ENCODE assay signal across 28 cellular contexts in genomic region chr1:59511476-59512465, GRCh38.
DNase-seq lines count a peak whose midpoint lies in the region; ATAC-seq and TF ChIP-seq lines count a peak whose summit lies in the region.
"Had no signal": no experiment of that assay in that cellular context is flagged by ENCODE, and none has a peak within 500 bp of the region (broad histone marks: within the 10 kb centered on the region; RNA-seq: fewer than 3 reads in every experiment).

No MANE protein-coding gene starts in this region.

- H3K27me3 ChIP-seq in vagina = no peaks in the 10 kb centered on the region
- H3K27me3 ChIP-seq in ascending aorta = no peaks in the 10 kb centered on the region
- no peaks in the 10 kb centered on the region for H3K27me3 ChIP-seq in dorsolateral prefrontal cortex
- H3K27me3 ChIP-seq: left lung, testis had no signal

- no peak for TF ChIP-seq POLR2A in vagina (IDR thresholded peaks at IDR 0.05)

- DNase-seq in NOMO-1 treated with DMSO at 0.1 percent for 48 hours (lab: John Stamatoyannopoulos, UW; ENCODE audit: unreplicated experiment) = peak; percentile 4
- DNase-seq in NOMO-1 treated with dmso at 0.1 percent for 144 hours (lab: John Stamatoyannopoulos, UW; ENCODE audit: unreplicated experiment) = no peak
- DNase-seq in fibroblast of mammary gland (ENCODE audit: low read depth) = peak; percentile 49
- DNase-seq in omental fat pad (ENCODE audit: low spot score) = no peak
- no peak for DNase-seq in vagina (ENCODE audit: extremely low spot score in 2 of 2)
- no peak for DNase-seq in ascending aorta (ENCODE audit: low spot score in 2 of 2)
- no peak for DNase-seq in dorsolateral prefrontal cortex
- DNase-seq: activated CD4-positive, alpha-beta T cell treated with anti-CD3 and anti-CD28 coated beads for 1 hour; activated CD8-positive, alpha-beta T cell treated with anti-CD3 and anti-CD28 coated beads, Interleukin-2, amount 10 ng/mL, durations not matched to agents 7 days and 5 days; activated naive CD4-positive, alpha-beta T cell treated with anti-CD3 and anti-CD28 coated beads for 36 hours; activated T-cell treated with anti-CD3 and anti-CD28 coated beads, Interleukin-2, amount 50 U/mL, for 4 hours; anterior cingulate cortex; cerebellar nuclear complex; COR-L47; effector memory CD8-positive, alpha-beta T cell; head of caudate nucleus; left lung; naive thymus-derived CD8-positive, alpha-beta T cell; NCI-H446 treated with DMSO at 0.1 percent for 48 hours; PC-3; SHP77; stimulated activated CD4-positive, alpha-beta T cell treated with anti-CD3 and anti-CD28 coated beads, Interleukin-2, amount 100 ng/mL, for 24 hours; stimulated activated naive CD4-positive, alpha-beta T cell; testis had no signal

- no peak overlapping the region for H3K4me3 ChIP-seq in fibroblast of mammary gland (ENCODE audit: control insufficient read depth, low read depth, low read length)
- H3K4me3 ChIP-seq in vagina = no peak overlapping the region
- no peak overlapping the region for H3K4me3 ChIP-seq in ascending aorta
- H3K4me3 ChIP-seq in dorsolateral prefrontal cortex = no peak overlapping the region
- H3K4me3 ChIP-seq: left lung, skin epidermis, testis had no signal

- peak overlapping the region; percentile 58 for H3K27ac ChIP-seq in vagina
- no peak overlapping the region for H3K27ac ChIP-seq in ascending aorta
- no peak overlapping the region for H3K27ac ChIP-seq in dorsolateral prefrontal cortex
- H3K27ac ChIP-seq: left lung, parathyroid adenoma, skin epidermis had no signal

- H3K4me1 ChIP-seq in vagina (peaks cover 38% of the 10 kb centered on the region), ascending aorta (peaks cover 0 to 2% of the 10 kb centered on the region in 2 donors)
- H3K4me1 ChIP-seq: parathyroid adenoma had no signal

- H3K36me3 ChIP-seq in vagina = no peaks in the 10 kb centered on the region
- H3K36me3 ChIP-seq in ascending aorta = no peaks in the 10 kb centered on the region
- H3K36me3 ChIP-seq: left lung had no signal

- no peaks in the 10 kb centered on the region for H3K9me3 ChIP-seq in vagina
- no peaks in the 10 kb centered on the region for H3K9me3 ChIP-seq in ascending aorta
- H3K9me3 ChIP-seq: left lung, testis had no signal

- ATAC-seq in omental fat pad (ENCODE audit: low FRiP score) (peak; percentile 41), HG03521 (IDR thresholded peaks at IDR 0.05; ENCODE audit: unreplicated experiment) (no peak)
- ATAC-seq: activated CD8-positive, alpha-beta T cell treated with anti-CD3 and anti-CD28 coated beads, Interleukin-2, amount 10 ng/mL, durations not matched to agents 7 days and 5 days; activated T-cell treated with anti-CD3 and anti-CD28 coated beads, Interleukin-2, amount 50 U/mL, for 4 hours; effector memory CD8-positive, alpha-beta T cell; esophagus mucosa; left lung; naive thymus-derived CD8-positive, alpha-beta T cell; PC-3 had no signal

- intact Hi-C loops in vagina (cut with DNase I) = no loop called here
- intact Hi-C loops in ascending aorta (cut with DNase I) = no loop called here
- intact Hi-C loops in dorsolateral prefrontal cortex (cut with DNase I) = no loop called here

- TF ChIP-seq CTCF in fibroblast of mammary gland (conservative IDR thresholded peaks at IDR 0.05; ENCODE audit: control insufficient read depth, insufficient read depth, low read depth, low read length) (no peak), omental fat pad (IDR thresholded peaks at IDR 0.05) (no peak), vagina (IDR thresholded peaks at IDR 0.05) (no peak), ascending aorta (IDR thresholded peaks at IDR 0.05) (no peak), dorsolateral prefrontal cortex (IDR thresholded peaks at IDR 0.05 in 54 of 56, conservative IDR thresholded peaks at IDR 0.05 in 2 of 56; ENCODE audit: low read depth in 1 of 56, partially characterized antibody in 56 of 56) (no peak)

Comparison
In these comparisons a context has a peak if more than half of its experiments do, and no peak if none do; other contexts are left out.
1. DNase-seq: peak in NOMO-1 treated with DMSO at 0.1 percent for 48 hours (single experiment) and fibroblast of mammary gland (single experiment); none in NOMO-1 treated with dmso at 0.1 percent for 144 hours (single experiment), omental fat pad (single experiment), vagina (0 of 2), ascending aorta (0 of 2) and dorsolateral prefrontal cortex (0 of 10).